Comparison of ENCODE assay signal across 21 cellular contexts in genomic region chr20:43465625-43465943, GRCh38. TPM values are rescaled to one million over a fixed set of nuclear protein-coding genes. Genes with fewer than 3 reads are reported as not detected.
DNase-seq lines count a peak whose midpoint lies in the region; ATAC-seq and TF ChIP-seq lines count a peak whose summit lies in the region.
"Had no signal": no experiment of that assay in that cellular context is flagged by ENCODE, and none has a peak within 500 bp of the region (broad histone marks: within the 10 kb centered on the region; RNA-seq: fewer than 3 reads in every experiment).

No MANE protein-coding gene starts in this region.

- H3K27ac ChIP-seq in HCT116 (ENCODE audit: low read depth, low read length) (no peak overlapping the region), WERI-Rb-1 (0 out of 2 replicates have a peak overlapping the region, but pooled peaks have one; percentile 7), aorta (ENCODE audit: low read depth in 1 of 2, low read length in 2 of 2) (no peak overlapping the region), esophagus squamous epithelium (no peak overlapping the region)
- H3K27ac ChIP-seq: BLaER1 treated with 17β-estradiol and CSF1 and Interleukin-3, amounts not matched to agents 10 nM and 100 nM; Peyer's patch had no signal

- no peak for DNase-seq in activated CD4-positive, alpha-beta T cell treated with anti-CD3 and anti-CD28 coated beads, Interleukin-2, amount 10 ng/mL, durations not matched to agents 7 days and 5 days
- no peak for DNase-seq in activated CD4-positive, alpha-beta T cell treated with anti-CD3 and anti-CD28 coated beads, Interleukin-2, amount 10 ng/mL, durations not matched to agents 24 days and 14 days
- no peak for DNase-seq in HCT116 (ENCODE audit: low read depth, low spot score)
- DNase-seq in WERI-Rb-1 = no peak
- no peak for DNase-seq in neural crest cell (ENCODE audit: low read depth, low spot score)
- DNase-seq in aorta = no peak
- no peak for DNase-seq in esophagus squamous epithelium (lab: John Stamatoyannopoulos, UW)
- no peak for DNase-seq in activated naive CD4-positive, alpha-beta T cell treated with Interleukin-2 at 50 U/mL for 16 hours
- DNase-seq: DMS 273 treated with DMSO at 0.1 percent for 48 hours, GF-D8, GM23248, Kasumi-1, MM.1S, NCI-H1092 treated with DMSO at 0.1 percent for 48 hours, NCI-H1694 treated with DMSO at 0.1 percent for 48 hours, NCI-H2107, NCI-H2227 treated with DMSO at 0.1 percent for 48 hours, NCI-H524, SHP77 treated with DMSO at 0.1 percent for 48 hours had no signal

- TF ChIP-seq CTCF in HCT116 (IDR thresholded peaks at IDR 0.05 in 2 of 3, conservative IDR thresholded peaks at IDR 0.05 in 1 of 3; ENCODE audit: borderline replicate concordance in 1 of 3, insufficient read depth in 1 of 3, low read depth in 2 of 3, low read length in 2 of 3) = no peak
- TF ChIP-seq CTCF in WERI-Rb-1 (IDR thresholded peaks at IDR 0.05; ENCODE audit: low read depth, low read length) = no peak
- no peak for TF ChIP-seq CTCF in neural crest cell (conservative IDR thresholded peaks at IDR 0.05)
- TF ChIP-seq CTCF in esophagus squamous epithelium (IDR thresholded peaks at IDR 0.05) = no peak

- no peak overlapping the region for H3K4me2 ChIP-seq in HCT116 (ENCODE audit: low read length)
- H3K4me2 ChIP-seq: BLaER1 treated with 17β-estradiol and CSF1 and Interleukin-3, amounts not matched to agents 10 nM and 100 nM had no signal

- intact Hi-C loops in activated CD4-positive, alpha-beta T cell treated with anti-CD3 and anti-CD28 coated beads, Interleukin-2, amount 10 ng/mL, durations not matched to agents 24 days and 14 days (cut with micrococcal nuclease) = no loop called here
- intact Hi-C loops in HCT116 (cut with micrococcal nuclease) (no loop called here), aorta (cut with DNase I) (loop anchor here in 1 of 2 donors (10.0 kb wide), 1 partner anchor 459 kb away; no protein-coding TSS in a partner anchor), esophagus squamous epithelium (cut with DNase I) (no loop called here)

- POLR2A ChIA-PET in activated CD4-positive, alpha-beta T cell treated with anti-CD3 and anti-CD28 coated beads, Interleukin-2, amount 10 ng/mL, durations not matched to agents 7 days and 5 days (lab: Charles Lee) = interaction anchor here (0.8 kb wide), 1 partner anchor 8 kb away, joined by 3 read pairs; no protein-coding TSS in a partner anchor
- POLR2A ChIA-PET in HCT116 (lab: Charles Lee) = interaction anchor here (2.0 kb wide), 1 partner anchor 8 kb away, joined by 12 read pairs; the partner anchor contains the start of gene SRSF6

- no peak overlapping the region for H2AFZ ChIP-seq in HCT116 (ENCODE audit: low read depth, low read length, poor library complexity, severe bottlenecking)
- H2AFZ ChIP-seq: GM23248 had no signal

- TF ChIP-seq POLR2A in HCT116 (IDR thresholded peaks at IDR 0.05; ENCODE audit: borderline replicate concordance, extremely low read depth, insufficient read depth, insufficient read length) = no peak
- no peak for TF ChIP-seq POLR2A in esophagus squamous epithelium (IDR thresholded peaks at IDR 0.05)

- H3K9me3 Mint-ChIP-seq in activated CD4-positive, alpha-beta T cell treated with anti-CD3 and anti-CD28 coated beads, Interleukin-2, amount 10 ng/mL, durations not matched to agents 7 days and 5 days = no peaks in the 10 kb centered on the region
- no peaks in the 10 kb centered on the region for H3K9me3 Mint-ChIP-seq in activated CD4-positive, alpha-beta T cell treated with anti-CD3 and anti-CD28 coated beads, Interleukin-2, amount 10 ng/mL, durations not matched to agents 24 days and 14 days
- no peaks in the 10 kb centered on the region for H3K9me3 Mint-ChIP-seq in neural crest cell

- no peak overlapping the region for H3K9ac ChIP-seq in HCT116 (ENCODE audit: low read length)
- H3K9ac ChIP-seq: BLaER1 treated with 17β-estradiol and CSF1 and Interleukin-3, amounts not matched to agents 10 nM and 100 nM; GM23248 had no signal

- H3K27me3 ChIP-seq in HCT116 (ENCODE audit: insufficient read depth, low read length) = no peaks in the 10 kb centered on the region
- H3K27me3 ChIP-seq in WERI-Rb-1 (ENCODE audit: insufficient read depth, low read depth, severe bottlenecking) = no peaks in the 10 kb centered on the region
- H3K27me3 ChIP-seq in aorta (ENCODE audit: control insufficient read depth in 1 of 2, insufficient read depth in 2 of 2, low read length in 1 of 2) = no peaks in the 10 kb centered on the region
- H3K27me3 ChIP-seq in esophagus squamous epithelium = no peaks in the 10 kb centered on the region
- H3K27me3 ChIP-seq: BLaER1 treated with 17β-estradiol and CSF1 and Interleukin-3, amounts not matched to agents 10 nM and 100 nM; Peyer's patch had no signal

- BruUV-seq in HCT116 (replicated peaks; lab: Mats Ljungman, UMichigan) = no TSS peak

- H3K4me1 ChIP-seq in HCT116 (ENCODE audit: control insufficient read depth in 1 of 2, insufficient read depth in 2 of 2, low read length in 2 of 2) (peaks cover 0 to 4% of the 10 kb centered on the region in 2 experiments; a peak in 1 of 4 replicates), aorta (ENCODE audit: control insufficient read depth in 1 of 2, insufficient read depth in 2 of 2, low read length in 2 of 2) (no peaks in the 10 kb centered on the region), esophagus squamous epithelium (peaks cover 0 to 41% (median 0%) of the 10 kb centered on the region in 3 donors)

- H3K36me3 Mint-ChIP-seq in activated CD4-positive, alpha-beta T cell treated with anti-CD3 and anti-CD28 coated beads, Interleukin-2, amount 10 ng/mL, durations not matched to agents 7 days and 5 days (ENCODE audit: low read depth) = peaks cover 56% of the 10 kb centered on the region
- H3K36me3 Mint-ChIP-seq in activated CD4-positive, alpha-beta T cell treated with anti-CD3 and anti-CD28 coated beads, Interleukin-2, amount 10 ng/mL, durations not matched to agents 24 days and 14 days (ENCODE audit: low read depth) = peaks cover 68% of the 10 kb centered on the region
- peaks cover 41% of the 10 kb centered on the region for H3K36me3 Mint-ChIP-seq in neural crest cell (ENCODE audit: low read depth)

- H3K79me2 ChIP-seq in HCT116 (ENCODE audit: insufficient read depth, low read length) = peaks cover 52% of the 10 kb centered on the region

- H3K4me3 ChIP-seq in HCT116 (replicated peaks in 1 of 2; ENCODE audit: low read depth in 1 of 2, low read length in 2 of 2) = no peak overlapping the region
- no peak overlapping the region for H3K4me3 ChIP-seq in WERI-Rb-1 (ENCODE audit: low read depth, low read length)
- H3K4me3 ChIP-seq in aorta (ENCODE audit: low read length in 2 of 2) = no peak overlapping the region
- H3K4me3 ChIP-seq in esophagus squamous epithelium = no peak overlapping the region
- H3K4me3 ChIP-seq: BLaER1 treated with 17β-estradiol and CSF1 and Interleukin-3, amounts not matched to agents 10 nM and 100 nM; GM23248; Peyer's patch had no signal

- no peaks in the 10 kb centered on the region for H3K9me3 ChIP-seq in HCT116 (ENCODE audit: control insufficient read depth in 1 of 2, insufficient read depth in 1 of 2, low read depth in 1 of 2, low read length in 2 of 2)
- H3K9me3 ChIP-seq in WERI-Rb-1 (ENCODE audit: severe bottlenecking) = no peaks in the 10 kb centered on the region
- no peaks in the 10 kb centered on the region for H3K9me3 ChIP-seq in aorta (ENCODE audit: control insufficient read depth, low read length)
- no peaks in the 10 kb centered on the region for H3K9me3 ChIP-seq in esophagus squamous epithelium
- H3K9me3 ChIP-seq: BLaER1 treated with 17β-estradiol and CSF1 and Interleukin-3, amounts not matched to agents 10 nM and 100 nM; Peyer's patch had no signal

- peak overlapping the region; percentile 19 for H3K27ac Mint-ChIP-seq in activated CD4-positive, alpha-beta T cell treated with anti-CD3 and anti-CD28 coated beads, Interleukin-2, amount 10 ng/mL, durations not matched to agents 7 days and 5 days
- H3K27ac Mint-ChIP-seq in activated CD4-positive, alpha-beta T cell treated with anti-CD3 and anti-CD28 coated beads, Interleukin-2, amount 10 ng/mL, durations not matched to agents 24 days and 14 days = no peak overlapping the region
- no peak overlapping the region for H3K27ac Mint-ChIP-seq in neural crest cell (ENCODE audit: unreplicated experiment)

- CTCF ChIA-PET in activated CD4-positive, alpha-beta T cell treated with anti-CD3 and anti-CD28 coated beads, Interleukin-2, amount 10 ng/mL, durations not matched to agents 7 days and 5 days (lab: Charles Lee) = interaction anchor here (0.6 to 0.7 kb wide), 2 partner anchors 9 to 144 kb away, joined by 3 to 6 read pairs; no protein-coding TSS in a partner anchor
- CTCF ChIA-PET in HCT116 (lab: Charles Lee) = interaction anchor here (1.1 kb wide), 1 partner anchor 17 kb away, joined by 3 read pairs; no protein-coding TSS in a partner anchor

- H3K4me3 Mint-ChIP-seq in activated CD4-positive, alpha-beta T cell treated with anti-CD3 and anti-CD28 coated beads, Interleukin-2, amount 10 ng/mL, durations not matched to agents 7 days and 5 days = no peak overlapping the region
- H3K4me3 Mint-ChIP-seq in activated CD4-positive, alpha-beta T cell treated with anti-CD3 and anti-CD28 coated beads, Interleukin-2, amount 10 ng/mL, durations not matched to agents 24 days and 14 days = no peak overlapping the region
- peak overlapping the region; percentile 29 for H3K4me3 Mint-ChIP-seq in neural crest cell

- ATAC-seq in HCT116 = 0 out of 2 replicates have a peak, but pooled peaks have one; percentile 13
- ATAC-seq in aorta (ENCODE audit: low FRiP score) = no peak

- no peaks in the 10 kb centered on the region for H3K27me3 Mint-ChIP-seq in activated CD4-positive, alpha-beta T cell treated with anti-CD3 and anti-CD28 coated beads, Interleukin-2, amount 10 ng/mL, durations not matched to agents 7 days and 5 days
- H3K27me3 Mint-ChIP-seq in activated CD4-positive, alpha-beta T cell treated with anti-CD3 and anti-CD28 coated beads, Interleukin-2, amount 10 ng/mL, durations not matched to agents 24 days and 14 days = no peaks in the 10 kb centered on the region
- peaks cover 3% of the 10 kb centered on the region for H3K27me3 Mint-ChIP-seq in neural crest cell (ENCODE audit: low read depth)

- no peak for TF ChIP-seq RAD21 in HCT116 (IDR thresholded peaks at IDR 0.05; ENCODE audit: low read depth)

- no peaks in the 10 kb centered on the region for H3K9me2 ChIP-seq in HCT116 (ENCODE audit: insufficient read depth)

- H3K36me3 ChIP-seq in HCT116 (ENCODE audit: control insufficient read depth in 1 of 2, insufficient read depth in 2 of 2, low read length in 2 of 2) (peaks cover 44 to 46% of the 10 kb centered on the region in 2 experiments), WERI-Rb-1 (peaks cover 66% of the 10 kb centered on the region), aorta (ENCODE audit: control insufficient read depth in 1 of 2, insufficient read depth in 2 of 2, low read length in 1 of 2) (peaks cover 3 to 7% of the 10 kb centered on the region in 2 donors), esophagus squamous epithelium (peaks cover 6 to 100% (median 42%) of the 10 kb centered on the region in 3 donors)

- RAD21 ChIA-PET in HCT116 (lab: Charles Lee; ENCODE audit: low non-redundant PET in 1 of 2, low total read pairs in 2 of 2, uncharacterized antibody in 2 of 2, unreplicated experiment in 2 of 2) = no interaction called here

- H3K4me1 Mint-ChIP-seq in activated CD4-positive, alpha-beta T cell treated with anti-CD3 and anti-CD28 coated beads, Interleukin-2, amount 10 ng/mL, durations not matched to agents 7 days and 5 days = peaks cover 20% of the 10 kb centered on the region
- peaks cover 15% of the 10 kb centered on the region for H3K4me1 Mint-ChIP-seq in activated CD4-positive, alpha-beta T cell treated with anti-CD3 and anti-CD28 coated beads, Interleukin-2, amount 10 ng/mL, durations not matched to agents 24 days and 14 days
- H3K4me1 Mint-ChIP-seq in neural crest cell = peaks cover 25% of the 10 kb centered on the region

- WGBS in aorta, 2 donors = 98 to 100% methylated on average over 2 of the region's 2 CpGs
- 100% methylated on average over 2 of the region's 2 CpGs for whole genome bisulfite sequencing in esophagus squamous epithelium, 2 donors

- peaks cover 27% of the 10 kb centered on the region for H4K20me1 ChIP-seq in HCT116 (ENCODE audit: insufficient read depth)

RNA-seq across cellular contexts. Expression of gene SRSF6, which starts 7.9 kb away (rescaled TPM):
- 100 to 1,000 TPM; 166 to 172 TPM for total RNA-seq in activated CD4-positive, alpha-beta T cell treated with anti-CD3 and anti-CD28 coated beads, Interleukin-2, amount 10 ng/mL, durations not matched to agents 7 days and 5 days
- 206 TPM in 2 replicates for total RNA-seq in activated CD4-positive, alpha-beta T cell treated with anti-CD3 and anti-CD28 coated beads, Interleukin-2, amount 10 ng/mL, durations not matched to agents 24 days and 14 days
- total RNA-seq in HCT116 (2021; ENCODE audit: unreplicated experiment) = 242 TPM
- 106 and 122 TPM in 2 replicates for polyA plus RNA-seq in HCT116 (2012)
- total RNA-seq in neural crest cell = 278 and 284 TPM in 2 replicates
- total RNA-seq in aorta = 100 to 1,000 TPM in 1 of 2 donors, 10 to 100 TPM in 1; 92.2 to 135 TPM
- 10 to 100 TPM; 26.7 to 90.4 TPM for polyA plus RNA-seq in aorta
- total RNA-seq in esophagus squamous epithelium = 10 to 100 TPM; 52.7 to 74.2 (median 53.4) TPM

RNA-seq across cellular contexts. Expression of gene L3MBTL1, which starts 41.9 kb away (rescaled TPM):
- 1 to 10 TPM; 6.7 to 7.9 TPM for total RNA-seq in activated CD4-positive, alpha-beta T cell treated with anti-CD3 and anti-CD28 coated beads, Interleukin-2, amount 10 ng/mL, durations not matched to agents 7 days and 5 days
- total RNA-seq in activated CD4-positive, alpha-beta T cell treated with anti-CD3 and anti-CD28 coated beads, Interleukin-2, amount 10 ng/mL, durations not matched to agents 24 days and 14 days = 8.8 and 9.9 TPM in 2 replicates
- total RNA-seq in HCT116 (2021; ENCODE audit: unreplicated experiment) (21.6 TPM), neural crest cell (20.3 and 22.4 TPM in 2 replicates), aorta (10 to 100 TPM; 14.3 to 24.3 TPM), esophagus squamous epithelium (10 to 100 TPM in 1 of 4 donors, 1 to 10 TPM in 3; 3.5 to 31.7 (median 7.9) TPM)
- polyA plus RNA-seq in HCT116 (2012) = 5.6 and 7.1 TPM in 2 replicates
- polyA plus RNA-seq in aorta = 10 to 100 TPM in 1 of 2 donors, 1 to 10 TPM in 1; 2.9 to 11.6 TPM
